ENCODE assay signal across 20 cellular contexts in genomic region chr4:118775405-118775804, GRCh38.
A peak's percentile ranks its signal among the peaks of the same experiment; 100 is the strongest.
DNase-seq lines count a peak whose midpoint lies in the region; ATAC-seq and TF ChIP-seq lines count a peak whose summit lies in the region.
"Had no signal": no experiment of that assay in that cellular context is flagged by ENCODE, and none has a peak within 500 bp of the region (broad histone marks: within the 10 kb centered on the region; RNA-seq: fewer than 3 reads in every experiment).

No MANE protein-coding gene starts in this region.

- TF ChIP-seq CTCF in foreskin keratinocyte (conservative IDR thresholded peaks at IDR 0.05) (no peak), sigmoid colon (IDR thresholded peaks at IDR 0.05) (no peak), ovary (IDR thresholded peaks at IDR 0.05) (no peak)

- peak overlapping the region in 2 of 3 donors; percentile 56 to 66 for H3K27ac Mint-ChIP-seq in CD4-positive, CD25-positive, alpha-beta regulatory T cell
- H3K27ac Mint-ChIP-seq: activated naive CD4-positive, alpha-beta T cell treated with anti-CD3 and anti-CD28 coated beads, Interleukin-2, amount 10 ng/mL, durations not matched to agents 7 days and 5 days; activated T-cell treated with anti-CD3 and anti-CD28 coated beads, Interleukin-2, amount 50 U/mL, for 24 hours had no signal

- DNase-seq in CD4-positive, CD25-positive, alpha-beta regulatory T cell = no peak
- DNase-seq in NCI-H69 (lab: John Stamatoyannopoulos, UW) (peak; percentile 30), foreskin keratinocyte (no peak), sigmoid colon (no peak), HAP-1 (ENCODE audit: low spot score in 2 of 2) (no peak), SIG-M5 treated with dmso at 0.1 percent for 504 hours (lab: John Stamatoyannopoulos, UW; ENCODE audit: unreplicated experiment) (no peak), ovary (no peak), NCI-H1436 treated with DMSO at 0.1 percent for 48 hours (lab: John Stamatoyannopoulos, UW) (no peak)
- DNase-seq: activated naive CD4-positive, alpha-beta T cell treated with anti-CD3 and anti-CD28 coated beads, Interleukin-2, amount 10 ng/mL, durations not matched to agents 7 days and 5 days; activated T-cell treated with anti-CD3 and anti-CD28 coated beads, Interleukin-2, amount 50 U/mL, for 24 hours; CD8-positive, alpha-beta memory T cell; colonic mucosa; DMS79; lower lobe of right lung; naive thymus-derived CD4-positive, alpha-beta T cell; small intestine; stimulated activated CD4-positive, alpha-beta T cell treated with anti-CD3 and anti-CD28 coated beads, Interleukin-4, amount 100 ng/mL, for 1 hour; stomach; T-helper 1 cell had no signal

- in situ Hi-C loops in HAP-1 (cut with MboI; ENCODE audit: low sequenced_read_pairs) = no loop called here

- H3K4me1 ChIP-seq in CD4-positive, CD25-positive, alpha-beta regulatory T cell (ENCODE audit: control insufficient read depth, insufficient read depth, low read length, poor library complexity, severe bottlenecking) = no peaks in the 10 kb centered on the region
- peaks cover 42% of the 10 kb centered on the region for H3K4me1 ChIP-seq in foreskin keratinocyte
- peaks cover 0 to 49% (median 33%) of the 10 kb centered on the region in 4 donors for H3K4me1 ChIP-seq in sigmoid colon
- peaks cover 7% of the 10 kb centered on the region for H3K4me1 ChIP-seq in HAP-1
- peaks cover 8% of the 10 kb centered on the region for H3K4me1 ChIP-seq in ovary (ENCODE audit: insufficient read depth)
- H3K4me1 ChIP-seq: colonic mucosa had no signal

- TF ChIP-seq EP300 in sigmoid colon (IDR thresholded peaks at IDR 0.05) (no peak), ovary (IDR thresholded peaks at IDR 0.05) (no peak)

- no peak for ATAC-seq in CD4-positive, CD25-positive, alpha-beta regulatory T cell (ENCODE audit: low read depth in 2 of 2)
- ATAC-seq in foreskin keratinocyte = peak; percentile 59
- ATAC-seq: lower lobe of right lung; naive thymus-derived CD4-positive, alpha-beta T cell; Right ventricle myocardium inferior had no signal

- H3K36me3 Mint-ChIP-seq in CD4-positive, CD25-positive, alpha-beta regulatory T cell = no peaks in the 10 kb centered on the region
- H3K36me3 Mint-ChIP-seq: activated naive CD4-positive, alpha-beta T cell treated with anti-CD3 and anti-CD28 coated beads, Interleukin-2, amount 10 ng/mL, durations not matched to agents 7 days and 5 days had no signal

- H3K27me3 Mint-ChIP-seq in CD4-positive, CD25-positive, alpha-beta regulatory T cell = no peaks in the 10 kb centered on the region
- H3K27me3 Mint-ChIP-seq: activated naive CD4-positive, alpha-beta T cell treated with anti-CD3 and anti-CD28 coated beads, Interleukin-2, amount 10 ng/mL, durations not matched to agents 7 days and 5 days; activated T-cell treated with anti-CD3 and anti-CD28 coated beads, Interleukin-2, amount 50 U/mL, for 24 hours; CD8-positive, alpha-beta memory T cell; naive thymus-derived CD4-positive, alpha-beta T cell had no signal

- WGBS in sigmoid colon, 2 donors = 95% methylated on average over 2 of the region's 2 CpGs
- 78 to 88% (median 83%) methylated on average over 2 of the region's 2 CpGs for WGBS in ovary, 3 donors

- intact Hi-C loops in sigmoid colon (cut with DNase I) (no loop called here), ovary (cut with DNase I) (loop anchor here in 3 of 4 donors (10.0 kb wide), 1 partner anchor 109 kb away; the partner anchor contains the start of gene SYNPO2 (in 3 of the 3))

- H3K4me3 Mint-ChIP-seq in CD4-positive, CD25-positive, alpha-beta regulatory T cell = no peak overlapping the region
- H3K4me3 Mint-ChIP-seq: activated naive CD4-positive, alpha-beta T cell treated with anti-CD3 and anti-CD28 coated beads, Interleukin-2, amount 10 ng/mL, durations not matched to agents 7 days and 5 days; activated T-cell treated with anti-CD3 and anti-CD28 coated beads, Interleukin-2, amount 50 U/mL, for 24 hours; CD8-positive, alpha-beta memory T cell; naive thymus-derived CD4-positive, alpha-beta T cell had no signal

- no peaks in the 10 kb centered on the region for H3K36me3 ChIP-seq in CD4-positive, CD25-positive, alpha-beta regulatory T cell (ENCODE audit: control insufficient read depth, insufficient read depth, low read length)
- H3K36me3 ChIP-seq in sigmoid colon (no peaks in the 10 kb centered on the region), HAP-1 (replicated peaks) (no peaks in the 10 kb centered on the region), ovary (no peaks in the 10 kb centered on the region)
- H3K36me3 ChIP-seq: colonic mucosa, lower lobe of right lung, stomach had no signal

- no peak overlapping the region for H3K4me3 ChIP-seq in CD4-positive, CD25-positive, alpha-beta regulatory T cell (ENCODE audit: low read depth, low read length)
- H3K4me3 ChIP-seq in sigmoid colon (no peak overlapping the region), HAP-1 (no peak overlapping the region), ovary (no peak overlapping the region)
- H3K4me3 ChIP-seq: colonic mucosa, lower lobe of right lung, stomach had no signal

- peaks cover 0 to 9% (median 0%) of the 10 kb centered on the region in 7 donors for H3K9me3 Mint-ChIP-seq in CD4-positive, CD25-positive, alpha-beta regulatory T cell
- H3K9me3 Mint-ChIP-seq: activated T-cell treated with anti-CD3 and anti-CD28 coated beads, Interleukin-2, amount 50 U/mL, for 24 hours had no signal

- H3K27me3 ChIP-seq in CD4-positive, CD25-positive, alpha-beta regulatory T cell (ENCODE audit: control insufficient read depth, insufficient read depth, low read length) = no peaks in the 10 kb centered on the region
- no peaks in the 10 kb centered on the region for H3K27me3 ChIP-seq in foreskin keratinocyte
- H3K27me3 ChIP-seq in sigmoid colon = no peaks in the 10 kb centered on the region
- no peaks in the 10 kb centered on the region for H3K27me3 ChIP-seq in HAP-1 (ENCODE audit: low read depth)
- H3K27me3 ChIP-seq in ovary = no peaks in the 10 kb centered on the region
- H3K27me3 ChIP-seq: colonic mucosa, stomach had no signal

- TF ChIP-seq POLR2A in sigmoid colon (IDR thresholded peaks at IDR 0.05) (no peak), ovary (IDR thresholded peaks at IDR 0.05) (no peak)

- H3K27ac ChIP-seq in CD4-positive, CD25-positive, alpha-beta regulatory T cell (ENCODE audit: insufficient read depth, low read length, poor library complexity, severe bottlenecking) = no peak overlapping the region
- no peak overlapping the region for H3K27ac ChIP-seq in foreskin keratinocyte
- H3K27ac ChIP-seq in sigmoid colon = peak overlapping the region; percentile 36 to 87 (median 48)
- peak overlapping the region in 1 of 2 donors; percentile 9 for H3K27ac ChIP-seq in ovary
- H3K27ac ChIP-seq: colonic mucosa, lower lobe of right lung had no signal

- H3K4me1 Mint-ChIP-seq in CD4-positive, CD25-positive, alpha-beta regulatory T cell = peaks cover 0 to 4% (median 2%) of the 10 kb centered on the region in 4 donors
- H3K4me1 Mint-ChIP-seq: activated naive CD4-positive, alpha-beta T cell treated with anti-CD3 and anti-CD28 coated beads, Interleukin-2, amount 10 ng/mL, durations not matched to agents 7 days and 5 days; CD8-positive, alpha-beta memory T cell; naive thymus-derived CD4-positive, alpha-beta T cell had no signal

- no peaks in the 10 kb centered on the region for H3K9me3 ChIP-seq in CD4-positive, CD25-positive, alpha-beta regulatory T cell (ENCODE audit: control insufficient read depth in 2 of 2, low read length in 2 of 2)
- H3K9me3 ChIP-seq in sigmoid colon (no peaks in the 10 kb centered on the region), HAP-1 (no peaks in the 10 kb centered on the region), ovary (no peaks in the 10 kb centered on the region)
- H3K9me3 ChIP-seq: colonic mucosa, lower lobe of right lung, stomach had no signal

Comparison
In these comparisons a context has a peak if more than half of its experiments do, and no peak if none do; other contexts are left out.
1. H3K27ac ChIP-seq: peak in sigmoid colon (4 of 4); none in CD4-positive, CD25-positive, alpha-beta regulatory T cell (single experiment) and foreskin keratinocyte (single experiment).